In genomic region chr19:12817810-12818209, GRCh38 we compare ENCODE assay signal across 9 cellular contexts. TPM values are rescaled to one million over a fixed set of nuclear protein-coding genes. Genes with fewer than 3 reads are reported as not detected.
"Had no signal": no experiment of that assay in that cellular context is flagged by ENCODE, and none has a peak within 500 bp of the region (broad histone marks: within the 10 kb centered on the region; RNA-seq: fewer than 3 reads in every experiment).

No MANE protein-coding gene starts in this region.

RNA-seq across cellular contexts. Expression of gene THSD8, which starts 15.9 kb away (rescaled TPM):
- total RNA-seq: PC-3, Peyer's patch, RPMI7951, SJCRH30, SJSA1, SK-MEL-5 had no signal
- polyA plus RNA-seq: SK-N-SH had no signal

RNA-seq across cellular contexts. Expression of gene PRDX2, which starts 16.2 kb away (rescaled TPM):
- total RNA-seq: SK-MEL-5 had no signal

RNA-seq across cellular contexts. Expression of gene RTBDN, which starts 16.6 kb away (rescaled TPM):
- total RNA-seq: Peyer's patch, Right ventricle myocardium inferior, Right ventricle myocardium superior, RPMI7951, SJSA1 had no signal

RNA-seq across cellular contexts. Expression of gene MAST1, which starts 20.5 kb away (rescaled TPM):
- total RNA-seq: Right ventricle myocardium superior, SJSA1 had no signal
